ENCODE assay signal across 7 cellular contexts in genomic region chr2:86223098-86223681, GRCh38. TPM values are rescaled to one million over a fixed set of nuclear protein-coding genes. Genes with fewer than 3 reads are reported as not detected.
DNase-seq lines count a peak whose midpoint lies in the region; ATAC-seq and TF ChIP-seq lines count a peak whose summit lies in the region.

No MANE protein-coding gene starts in this region.

- H3K27me3 ChIP-seq in esophagus squamous epithelium = no peaks in the 10 kb centered on the region
- H3K27me3 ChIP-seq in CD4-positive, alpha-beta T cell (ENCODE audit: control insufficient read depth, insufficient read depth, low read length) = no peaks in the 10 kb centered on the region

- ATAC-seq in HG02852 (IDR thresholded peaks at IDR 0.05; ENCODE audit: unreplicated experiment) = no peak
- ATAC-seq in CD4-positive, alpha-beta T cell (ENCODE audit: poor library complexity) = no peak

- no peak for TF ChIP-seq POLR2A in esophagus squamous epithelium (IDR thresholded peaks at IDR 0.05)

- peak overlapping the region; percentile 44 for H3K4me3 Mint-ChIP-seq in type B pancreatic cell
- H3K4me3 Mint-ChIP-seq in CD4-positive, alpha-beta T cell = no peak overlapping the region

- TF ChIP-seq CTCF in esophagus squamous epithelium (IDR thresholded peaks at IDR 0.05) (no peak), type B pancreatic cell (conservative IDR thresholded peaks at IDR 0.05) (no peak)
- TF ChIP-seq CTCF in CD4-positive, alpha-beta T cell (IDR thresholded peaks at IDR 0.05) = no peak

- DNase-seq in RPMI8226 = peak; percentile 67
- no peak for DNase-seq in esophagus squamous epithelium (lab: John Stamatoyannopoulos, UW)
- peak; percentile 65 for DNase-seq in midbrain (lab: John Stamatoyannopoulos, UW)
- no peak for DNase-seq in type B pancreatic cell (ENCODE audit: extremely low spot score, unreplicated experiment)
- DNase-seq in kidney tubule cell (ENCODE audit: low spot score) = no peak
- DNase-seq in CD4-positive, alpha-beta T cell = no peak

- no peaks in the 10 kb centered on the region for H3K9me3 ChIP-seq in esophagus squamous epithelium
- no peaks in the 10 kb centered on the region for H3K9me3 ChIP-seq in CD4-positive, alpha-beta T cell (ENCODE audit: control insufficient read depth, low read length)

- no peaks in the 10 kb centered on the region for H3K27me3 Mint-ChIP-seq in type B pancreatic cell
- H3K27me3 Mint-ChIP-seq in CD4-positive, alpha-beta T cell = no peaks in the 10 kb centered on the region

- POLR2A ChIA-PET in CD4-positive, alpha-beta T cell (lab: Charles Lee) = no interaction called here

- H3K4me1 Mint-ChIP-seq in type B pancreatic cell (ENCODE audit: unreplicated experiment) = peaks cover 16% of the 10 kb centered on the region
- H3K4me1 Mint-ChIP-seq in CD4-positive, alpha-beta T cell (ENCODE audit: low read depth) = peaks cover 21% of the 10 kb centered on the region

- CTCF ChIA-PET in CD4-positive, alpha-beta T cell (lab: Charles Lee) = no interaction called here

- intact Hi-C loops in esophagus squamous epithelium (cut with DNase I) = loop anchor here (5.0 kb wide), 1 partner anchor 144 kb away; no protein-coding TSS in a partner anchor
- intact Hi-C loops in CD4-positive, alpha-beta T cell (cut with DNase I, micrococcal nuclease) = loop anchor here in 1 of 2 experiments (10.0 kb wide), 1 partner anchor 222 kb away; the partner anchor contains the start of gene KDM3A

- no peak overlapping the region for H3K4me3 ChIP-seq in esophagus squamous epithelium

- WGBS in esophagus squamous epithelium, 2 donors = 47 to 59% methylated on average over 5 to 6 of the region's 8 CpGs

- H3K27ac ChIP-seq in esophagus squamous epithelium = peak overlapping the region; percentile 4 to 88 (median 85)
- no peak overlapping the region for H3K27ac ChIP-seq in CD4-positive, alpha-beta T cell (ENCODE audit: low read depth, low read length)

- peak overlapping the region; percentile 61 for H3K27ac Mint-ChIP-seq in type B pancreatic cell
- no peak overlapping the region for H3K27ac Mint-ChIP-seq in CD4-positive, alpha-beta T cell

- H3K4me1 ChIP-seq in esophagus squamous epithelium = peaks cover 8 to 62% (median 36%) of the 10 kb centered on the region in 3 donors

- no peaks in the 10 kb centered on the region for H3K36me3 Mint-ChIP-seq in type B pancreatic cell
- H3K36me3 Mint-ChIP-seq in CD4-positive, alpha-beta T cell (ENCODE audit: low read depth) = no peaks in the 10 kb centered on the region

- H3K36me3 ChIP-seq in esophagus squamous epithelium = no peaks in the 10 kb centered on the region

- no peaks in the 10 kb centered on the region for H3K9me3 Mint-ChIP-seq in type B pancreatic cell
- no peaks in the 10 kb centered on the region for H3K9me3 Mint-ChIP-seq in CD4-positive, alpha-beta T cell

RNA-seq across cellular contexts. Expression of gene MRPL35, which starts 23.9 kb away (rescaled TPM):
- total RNA-seq in esophagus squamous epithelium = 10 to 100 TPM; 23.0 to 30.8 (median 29.3) TPM
- total RNA-seq in type B pancreatic cell (ENCODE audit: low replicate concordance) = 40.2 and 43.5 TPM in 2 replicates
- 1 to 10 TPM; 5.4 to 6.1 TPM for total RNA-seq in CD4-positive, alpha-beta T cell

RNA-seq across cellular contexts. Expression of gene IMMT, which starts 27.9 kb away (rescaled TPM):
- 10 to 100 TPM; 40.1 to 55.1 (median 49.0) TPM for total RNA-seq in esophagus squamous epithelium
- total RNA-seq in type B pancreatic cell (ENCODE audit: low replicate concordance) = 83.6 and 108 TPM in 2 replicates
- total RNA-seq in CD4-positive, alpha-beta T cell = 10 to 100 TPM; 39.5 to 40.8 TPM

Comparison
In these comparisons a context has a peak if more than half of its experiments do, and no peak if none do; other contexts are left out.
1. DNase-seq: peak in RPMI8226 (single experiment) and midbrain (single experiment); none in esophagus squamous epithelium (single experiment), type B pancreatic cell (single experiment), kidney tubule cell (single experiment) and CD4-positive, alpha-beta T cell (0 of 10).